Comparison of ENCODE assay signal across 11 cellular contexts in the genomic region with DNA sequence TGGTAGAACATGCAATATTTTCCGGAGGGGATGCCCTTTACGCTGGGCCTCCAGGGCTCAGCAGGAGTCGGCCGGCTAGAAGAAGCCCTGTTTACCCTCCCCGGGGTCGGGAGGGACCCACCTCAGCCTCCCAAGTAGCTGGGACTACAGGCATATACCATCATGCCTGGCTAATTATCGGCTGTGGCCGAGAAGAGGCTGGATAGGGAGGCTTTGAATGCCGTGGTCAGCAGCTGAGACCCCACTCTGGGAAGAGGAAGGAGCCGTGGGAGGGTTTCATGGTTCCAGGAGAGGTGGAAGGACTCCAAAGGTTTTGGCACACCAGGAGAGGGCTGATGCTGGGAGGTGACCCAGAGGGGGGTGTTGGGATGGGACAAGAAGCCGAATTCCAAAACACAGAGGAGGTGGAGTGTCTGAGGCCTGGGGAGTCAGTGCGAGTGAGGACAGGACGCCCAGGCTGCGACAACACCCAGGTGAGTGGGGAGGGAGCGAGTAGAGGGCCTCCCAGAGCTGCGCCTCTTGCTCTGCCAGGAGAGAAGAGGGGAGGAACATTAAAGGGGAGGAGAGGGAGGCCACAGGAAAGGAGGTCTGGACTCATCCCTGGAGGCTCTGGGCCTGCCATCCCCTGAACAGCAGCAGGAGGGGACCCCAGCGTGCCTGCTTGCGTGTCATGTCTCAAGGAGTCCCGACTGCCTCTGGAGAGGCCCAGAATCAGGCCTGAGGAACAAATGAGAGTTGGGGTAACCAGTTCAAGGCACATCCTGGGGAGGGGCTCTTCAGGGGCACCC. TPM values are rescaled to one million over a fixed set of nuclear protein-coding genes. Genes with fewer than 3 reads are reported as not detected.
A peak's percentile ranks its signal among the peaks of the same experiment; 100 is the strongest.
DNase-seq lines count a peak whose midpoint lies in the region; ATAC-seq and TF ChIP-seq lines count a peak whose summit lies in the region.
"Had no signal": no experiment of that assay in that cellular context is flagged by ENCODE, and none has a peak within 500 bp of the region (broad histone marks: within the 10 kb centered on the region; RNA-seq: fewer than 3 reads in every experiment).

No MANE protein-coding gene starts in this region.

- POLR2A ChIA-PET in A673 (lab: Charles Lee; ENCODE audit: low non-redundant PET) = no interaction called here
- POLR2A ChIA-PET in activated CD8-positive, alpha-beta T cell treated with anti-CD3 and anti-CD28 coated beads for 36 hours (lab: Charles Lee) = interaction anchor here (0.6 kb wide), 1 partner anchor 13 kb away, joined by 4 read pairs; no protein-coding TSS in a partner anchor

- no peak overlapping the region for H2BK12ac ChIP-seq in mesenchymal stem cell (ENCODE audit: low read length in 2 of 2)

- no peak overlapping the region for H2AK5ac ChIP-seq in mesenchymal stem cell (ENCODE audit: low read length, severe bottlenecking)

- H3K27ac ChIP-seq in A673 (ENCODE audit: low read depth, low read length, poor library complexity, severe bottlenecking) = no peak overlapping the region
- no peak overlapping the region for H3K27ac ChIP-seq in mesenchymal stem cell (ENCODE audit: low read length, poor library complexity, severe bottlenecking)

- CTCF ChIA-PET in A673 (lab: Charles Lee) = interaction anchor here (0.5 to 1.0 kb wide), 2 partner anchors 24 to 43 kb away, joined by 3 read pairs; no protein-coding TSS in a partner anchor
- CTCF ChIA-PET in activated CD8-positive, alpha-beta T cell treated with anti-CD3 and anti-CD28 coated beads for 36 hours (lab: Charles Lee) = interaction anchor here (1.3 kb wide), 1 partner anchor 27 kb away, joined by 5 read pairs; no protein-coding TSS in a partner anchor

- peak overlapping the region; percentile 19 for H3K4me2 ChIP-seq in mesenchymal stem cell (ENCODE audit: low read length, poor library complexity, severe bottlenecking)

- no peak overlapping the region for H2BK15ac ChIP-seq in mesenchymal stem cell (ENCODE audit: low read depth, poor library complexity, severe bottlenecking)

- no peak overlapping the region for H3K18ac ChIP-seq in mesenchymal stem cell (ENCODE audit: low read depth in 1 of 2, low read length in 2 of 2)

- H3K4me1 ChIP-seq in A673 (ENCODE audit: insufficient read depth, low read length, poor library complexity, severe bottlenecking) = peaks cover 9% of the 10 kb centered on the region
- peaks cover 22% of the 10 kb centered on the region for H3K4me1 ChIP-seq in mesenchymal stem cell (ENCODE audit: control insufficient read depth, insufficient read depth, low read depth, low read length)

- H3K4me3 Mint-ChIP-seq in activated CD8-positive, alpha-beta T cell treated with anti-CD3 and anti-CD28 coated beads for 36 hours = peak overlapping the region; percentile 74

- no peak overlapping the region for H4K91ac ChIP-seq in mesenchymal stem cell (ENCODE audit: low read length)

- H3K4me3 ChIP-seq in A673 (ENCODE audit: low read depth, low read length, poor library complexity, severe bottlenecking) (peak overlapping the region; percentile 62), GM12865 (ENCODE audit: low read depth, low read length) (peak overlapping the region; percentile 56), mesenchymal stem cell (ENCODE audit: insufficient read depth in 1 of 2, low read depth in 1 of 2, low read length in 2 of 2) (no peak overlapping the region)

- no peak overlapping the region for H3K14ac ChIP-seq in mesenchymal stem cell (ENCODE audit: low read length in 2 of 2)

- no peak overlapping the region for H4K8ac ChIP-seq in mesenchymal stem cell (ENCODE audit: low read length)

- H3K79me1 ChIP-seq in mesenchymal stem cell (replicated peaks; ENCODE audit: low read length, poor library complexity, severe bottlenecking) = no peaks in the 10 kb centered on the region

- H3K9me3 Mint-ChIP-seq in activated CD8-positive, alpha-beta T cell treated with anti-CD3 and anti-CD28 coated beads for 36 hours = no peaks in the 10 kb centered on the region

- H3K23ac ChIP-seq in mesenchymal stem cell (ENCODE audit: low read length in 2 of 2) = no peak overlapping the region

- no peak overlapping the region for H3K4ac ChIP-seq in mesenchymal stem cell (ENCODE audit: low read depth in 1 of 2, low read length in 2 of 2)

- peak overlapping the region; percentile 49 for H3K27ac Mint-ChIP-seq in activated CD8-positive, alpha-beta T cell treated with anti-CD3 and anti-CD28 coated beads for 36 hours

- H2AFZ ChIP-seq in mesenchymal stem cell (ENCODE audit: low read depth, low read length) = no peak overlapping the region

- H3K27me3 Mint-ChIP-seq in activated CD8-positive, alpha-beta T cell treated with anti-CD3 and anti-CD28 coated beads for 36 hours = peaks cover 28% of the 10 kb centered on the region

- intact Hi-C loops in A673 (cut with micrococcal nuclease; ENCODE audit: unreplicated experiment) (no loop called here), Right ventricle myocardium inferior (cut with DNase I) (no loop called here)
- intact Hi-C loops in activated CD8-positive, alpha-beta T cell treated with anti-CD3 and anti-CD28 coated beads for 36 hours (cut with micrococcal nuclease) = no loop called here

- H2BK120ac ChIP-seq in mesenchymal stem cell (ENCODE audit: low read depth, low read length) = no peak overlapping the region

- TF ChIP-seq CTCF in A673 (conservative IDR thresholded peaks at IDR 0.05; ENCODE audit: low read depth, low read length) (no peak), GM12865 (IDR thresholded peaks at IDR 0.05; ENCODE audit: insufficient read depth, low read depth, low read length, missing control alignments) (no peak)
- no peak for TF ChIP-seq CTCF in activated CD8-positive, alpha-beta T cell treated with anti-CD3 and anti-CD28 coated beads for 36 hours (IDR thresholded peaks at IDR 0.05)

- H3K36me3 Mint-ChIP-seq in activated CD8-positive, alpha-beta T cell treated with anti-CD3 and anti-CD28 coated beads for 36 hours (ENCODE audit: low read depth) = no peaks in the 10 kb centered on the region

- no peaks in the 10 kb centered on the region for H3K9me3 ChIP-seq in A673 (ENCODE audit: low read depth, low read length, poor library complexity, severe bottlenecking)
- no peaks in the 10 kb centered on the region for H3K9me3 ChIP-seq in mesenchymal stem cell (ENCODE audit: control insufficient read depth, low read length)

- ATAC-seq in activated CD8-positive, alpha-beta T cell treated with anti-CD3 and anti-CD28 coated beads for 36 hours = no peak
- ATAC-seq in GM18868 (IDR thresholded peaks at IDR 0.05; ENCODE audit: unreplicated experiment) (no peak), Right ventricle myocardium inferior (no peak)

- H3K27me3 ChIP-seq in A673 (replicated peaks; ENCODE audit: insufficient read depth, low read depth, low read length, poor library complexity) = peaks cover 13% of the 10 kb centered on the region
- peaks cover 81% of the 10 kb centered on the region in 2 experiments for H3K27me3 ChIP-seq in mesenchymal stem cell (ENCODE audit: control insufficient read depth in 1 of 2, insufficient read depth in 1 of 2, low read length in 2 of 2)

- BruUV-seq in A673 (replicated peaks; lab: Mats Ljungman, UMichigan) = no TSS peak

- DNase-seq in A673 (ENCODE audit: low spot score) = no peak
- no peak for DNase-seq in GM12865 (ENCODE audit: low read depth)
- no peak for DNase-seq in activated CD8-positive, alpha-beta T cell treated with anti-CD3 and anti-CD28 coated beads for 36 hours
- no peak for DNase-seq in mesenchymal stem cell
- no peak for DNase-seq in activated CD4-positive, CD25-positive, alpha-beta regulatory T cell (lab: John Stamatoyannopoulos, UW)
- no peak for DNase-seq in cerebellar cortex (ENCODE audit: low spot score)
- no peak for DNase-seq in Right ventricle myocardium inferior (ENCODE audit: missing footprints)
- DNase-seq: HCEC 1CT, NCI-H1436 treated with DMSO at 0.1 percent for 48 hours had no signal

- WGBS in mesenchymal stem cell = 29% methylated on average over 19 of the region's 19 CpGs

- no peak overlapping the region for H2BK5ac ChIP-seq in mesenchymal stem cell (ENCODE audit: low read depth, low read length, poor library complexity, severe bottlenecking)

- H3K9ac ChIP-seq in mesenchymal stem cell (ENCODE audit: low read length) = no peak overlapping the region

- H3K4me1 Mint-ChIP-seq in activated CD8-positive, alpha-beta T cell treated with anti-CD3 and anti-CD28 coated beads for 36 hours (ENCODE audit: low read depth) = peaks cover 26% of the 10 kb centered on the region

- no peaks in the 10 kb centered on the region for H3K36me3 ChIP-seq in A673 (ENCODE audit: insufficient read depth, low read length, poor library complexity, severe bottlenecking)
- H3K36me3 ChIP-seq in mesenchymal stem cell (ENCODE audit: control insufficient read depth in 1 of 2, insufficient read depth in 2 of 2, low read depth in 1 of 2, low read length in 2 of 2) = no peaks in the 10 kb centered on the region

RNA-seq across cellular contexts. Expression of gene GRID2IP, which starts 19.6 kb away (rescaled TPM):
- total RNA-seq in A673 (2021) = 0.13 TPM in 1 of 2 replicates, not detected in the other
- under 1 TPM; 0.18 to 0.23 TPM for total RNA-seq in activated CD8-positive, alpha-beta T cell treated with anti-CD3 and anti-CD28 coated beads for 36 hours
- not detected for polyA plus RNA-seq in mesenchymal stem cell (2013, experiment 1 of 2)
- polyA plus RNA-seq in mesenchymal stem cell (2013, experiment 2 of 2) = 0.01 TPM
- total RNA-seq in Right ventricle myocardium inferior = not detected
- total RNA-seq: subcutaneous adipose tissue had no signal

RNA-seq across cellular contexts. Expression of gene ZDHHC4, which starts 45.6 kb away (rescaled TPM):
- total RNA-seq in A673 (2021) (72.4 and 79.2 TPM in 2 replicates), Right ventricle myocardium inferior (39.3 TPM)
- 10 to 100 TPM; 27.8 to 32.0 TPM for total RNA-seq in activated CD8-positive, alpha-beta T cell treated with anti-CD3 and anti-CD28 coated beads for 36 hours
- polyA plus RNA-seq in mesenchymal stem cell (2013, experiment 1 of 2) = 48.8 TPM
- 54.1 TPM for polyA plus RNA-seq in mesenchymal stem cell (2013, experiment 2 of 2)

RNA-seq across cellular contexts. Expression of gene KDELR2, which starts 47.7 kb away (rescaled TPM):
- total RNA-seq in A673 (2021) (179 and 189 TPM in 2 replicates), Right ventricle myocardium inferior (57.7 TPM)
- 10 to 100 TPM; 61.3 to 63.3 TPM for total RNA-seq in activated CD8-positive, alpha-beta T cell treated with anti-CD3 and anti-CD28 coated beads for 36 hours
- polyA plus RNA-seq in mesenchymal stem cell (2013, experiment 1 of 2) = 287 TPM
- polyA plus RNA-seq in mesenchymal stem cell (2013, experiment 2 of 2) = 303 TPM

RNA-seq across cellular contexts. Expression of gene INTS15, which starts 58.1 kb away (rescaled TPM):
- total RNA-seq in A673 (2021) (39.7 and 43.4 TPM in 2 replicates), Right ventricle myocardium inferior (15.9 TPM)
- total RNA-seq in activated CD8-positive, alpha-beta T cell treated with anti-CD3 and anti-CD28 coated beads for 36 hours = 10 to 100 TPM; 26.8 to 29.8 TPM
- polyA plus RNA-seq in mesenchymal stem cell (2013, experiment 1 of 2) = 15.4 TPM
- 15.4 TPM for polyA plus RNA-seq in mesenchymal stem cell (2013, experiment 2 of 2)

Comparison
In these comparisons a context has a peak if more than half of its experiments do, and no peak if none do; other contexts are left out.
1. H3K4me3 ChIP-seq: peak in A673 (single experiment) and GM12865 (single experiment); none in mesenchymal stem cell (0 of 2).